8 cellular contexts compared by ENCODE assay signal in the genomic region with DNA sequence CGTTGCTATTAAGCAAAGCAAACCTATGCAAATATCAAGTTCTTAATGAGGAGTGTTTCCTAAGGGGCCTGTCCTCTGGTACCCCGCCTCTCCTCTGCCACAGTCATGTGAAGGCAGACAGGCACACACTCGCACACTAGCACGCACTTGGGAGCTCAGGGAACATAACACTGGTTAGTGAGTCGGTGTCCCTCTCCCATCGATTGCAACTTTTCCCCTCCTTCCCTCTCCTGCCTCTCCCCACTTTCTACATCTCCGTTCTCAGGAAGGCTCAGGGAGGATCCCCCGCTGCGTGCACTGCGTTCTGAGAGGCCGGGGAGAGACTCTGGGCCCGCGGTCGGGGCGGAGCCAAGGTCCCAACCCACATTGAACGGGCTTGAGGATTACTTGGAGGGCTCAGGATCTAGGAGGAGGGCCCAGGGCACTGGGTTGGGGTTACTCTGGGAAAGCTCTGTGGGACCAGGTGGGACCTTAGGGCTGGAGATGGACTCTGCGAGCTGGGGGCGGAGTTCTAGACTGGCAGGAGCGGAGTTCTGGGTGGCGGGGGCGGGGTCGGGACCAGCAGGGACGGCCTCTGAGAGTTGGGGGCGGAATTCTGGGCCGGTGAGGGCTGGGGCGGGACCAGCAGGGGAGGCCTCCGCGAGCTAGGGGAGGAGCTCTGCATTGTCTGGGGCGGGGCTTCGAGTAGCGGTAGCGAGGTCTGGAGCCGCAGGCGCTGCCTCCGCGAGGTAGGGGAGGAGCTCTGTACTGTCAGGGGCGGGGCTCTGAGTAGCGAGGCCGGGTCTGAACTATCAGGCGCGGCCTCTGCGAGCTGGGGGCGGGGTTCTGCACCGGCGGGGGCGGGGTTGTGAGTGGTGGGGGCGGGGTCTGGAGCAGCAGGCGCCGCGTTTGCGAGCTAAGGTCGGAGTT. TPM values are rescaled to one million over a fixed set of nuclear protein-coding genes. Genes with fewer than 3 reads are reported as not detected.
DNase-seq lines count a peak whose midpoint lies in the region; ATAC-seq, FAIRE-seq and TF ChIP-seq lines count a peak whose summit lies in the region.

No MANE protein-coding gene starts in this region.

- H3K27me3 ChIP-seq in HCT116 (ENCODE audit: insufficient read depth, low read length) = no peaks in the 10 kb centered on the region
- no peaks in the 10 kb centered on the region for H3K27me3 ChIP-seq in MM.1S (replicated peaks; ENCODE audit: insufficient read depth, low read length)
- no peaks in the 10 kb centered on the region for H3K27me3 ChIP-seq in neural progenitor cell
- H3K27me3 ChIP-seq in stomach = no peaks in the 10 kb centered on the region

- TF ChIP-seq POLR2A in HCT116 (IDR thresholded peaks at IDR 0.05; ENCODE audit: borderline replicate concordance, extremely low read depth, insufficient read depth, insufficient read length) = peak; percentile 47
- TF ChIP-seq POLR2A in stomach (IDR thresholded peaks at IDR 0.05) = no peak

- peaks cover 11% of the 10 kb centered on the region for H3K4me1 Mint-ChIP-seq in neural progenitor cell

- no peaks in the 10 kb centered on the region for H3K9me3 Mint-ChIP-seq in neural progenitor cell

- H3K4me3 ChIP-seq in HCT116 (replicated peaks in 1 of 2; ENCODE audit: low read depth in 1 of 2, low read length in 2 of 2) (peak overlapping the region; percentile 79 to 84), MM.1S (ENCODE audit: low read length) (peak overlapping the region; percentile 94), foreskin fibroblast (ENCODE audit: low read depth in 1 of 2, low read length in 2 of 2) (peak overlapping the region; percentile 72 to 91), neural progenitor cell (peak overlapping the region; percentile 93), stomach (peak overlapping the region; percentile 75 to 88 (median 80))

- H3K4me1 ChIP-seq in HCT116 (ENCODE audit: control insufficient read depth in 1 of 2, insufficient read depth in 2 of 2, low read length in 2 of 2) (peaks cover 24 to 49% of the 10 kb centered on the region in 2 experiments), MM.1S (ENCODE audit: low read length) (peaks cover 17% of the 10 kb centered on the region), neural progenitor cell (peaks cover 15% of the 10 kb centered on the region), stomach (peaks cover 15 to 47% (median 37%) of the 10 kb centered on the region in 4 donors)

- peak overlapping the region; percentile 80 for H2AFZ ChIP-seq in HCT116 (ENCODE audit: low read depth, low read length, poor library complexity, severe bottlenecking)
- H2AFZ ChIP-seq in MM.1S (ENCODE audit: low read length) = peak overlapping the region; percentile 99
- H2AFZ ChIP-seq in neural progenitor cell (replicated peaks) = peak overlapping the region; percentile 91

- H3K79me2 ChIP-seq in HCT116 (ENCODE audit: insufficient read depth, low read length) = peaks cover 41% of the 10 kb centered on the region
- H3K79me2 ChIP-seq in MM.1S (ENCODE audit: low read length) = peaks cover 29% of the 10 kb centered on the region
- peaks cover 40% of the 10 kb centered on the region for H3K79me2 ChIP-seq in neural progenitor cell (ENCODE audit: low read depth)

- no TSS peak for BruUV-seq in HCT116 (replicated peaks; lab: Mats Ljungman, UMichigan)

- peak overlapping the region; percentile 87 for H3K27ac Mint-ChIP-seq in neural progenitor cell

- peak overlapping the region; percentile 87 for H3K9ac ChIP-seq in HCT116 (ENCODE audit: low read length)
- H3K9ac ChIP-seq in MM.1S (ENCODE audit: low read length) = peak overlapping the region; percentile 80
- H3K9ac ChIP-seq in neural progenitor cell = no peak overlapping the region

- H3K36me3 Mint-ChIP-seq in neural progenitor cell = no peaks in the 10 kb centered on the region

- RAD21 ChIA-PET in HCT116 (lab: Charles Lee; ENCODE audit: low non-redundant PET in 1 of 2, low total read pairs in 2 of 2, uncharacterized antibody in 2 of 2, unreplicated experiment in 2 of 2) = interaction anchor here in 1 of 2 experiments (0.6 to 0.7 kb wide), 2 partner anchors 183 to 523 kb away, joined by 4 read pairs; no protein-coding TSS in a partner anchor

- WGBS in stomach, 5 donors = 0 to 2% (median 1%) methylated on average over 28 to 52 of the region's 52 CpGs

- H3K27ac ChIP-seq in HCT116 (ENCODE audit: low read depth, low read length) = peak overlapping the region; percentile 71
- H3K27ac ChIP-seq in MM.1S (ENCODE audit: low read length) = peak overlapping the region; percentile 83
- peak overlapping the region; percentile 66 for H3K27ac ChIP-seq in neural progenitor cell
- peak overlapping the region; percentile 97 to 100 (median 99) for H3K27ac ChIP-seq in stomach

- H3K4me2 ChIP-seq in HCT116 (ENCODE audit: low read length) (peak overlapping the region; percentile 95), MM.1S (ENCODE audit: low read depth, low read length) (peak overlapping the region; percentile 90), neural progenitor cell (peak overlapping the region; percentile 78)

- FAIRE-seq in G401.6 (lab: Jason Lieb, UNC) = peak; percentile 93

- TF ChIP-seq RAD21 in HCT116 (IDR thresholded peaks at IDR 0.05; ENCODE audit: low read depth) = no peak

- no peak for TF ChIP-seq EP300 in stomach (IDR thresholded peaks at IDR 0.05)

- H3K4me3 Mint-ChIP-seq in neural progenitor cell = peak overlapping the region; percentile 94

- CTCF ChIA-PET in HCT116 (lab: Charles Lee) = interaction anchor here (0.8 to 1.9 kb wide), 6 partner anchors 10 to 1151 kb away, joined by 3 to 13 read pairs (median 4); no protein-coding TSS in a partner anchor

- intact Hi-C loops in HCT116 (cut with micrococcal nuclease) (loop anchor here (10.0 kb wide), 3 partner anchors 185 to 825 kb away; no protein-coding TSS in a partner anchor), stomach (cut with DNase I; ENCODE audit: low total_unique reads) (loop anchor here (10.0 kb wide), 1 partner anchor 275 kb away; no protein-coding TSS in a partner anchor)

- DNase-seq in HCT116 (ENCODE audit: low read depth, low spot score) (peak; percentile 96), MM.1S (peak; percentile 98), SHP77 treated with DMSO at 0.1 percent for 48 hours (lab: John Stamatoyannopoulos, UW) (peak; percentile 91), activated gamma-delta T cell (lab: John Stamatoyannopoulos, UW) (peak; percentile 91), foreskin fibroblast (peak; percentile 98 to 99), neural progenitor cell (ENCODE audit: low spot score) (peak; percentile 98), stomach (peak; percentile 99)

- H3F3A ChIP-seq in MM.1S (ENCODE audit: insufficient read depth, low read length) (peaks cover 17% of the 10 kb centered on the region), neural progenitor cell (ENCODE audit: low read depth) (peaks cover 29% of the 10 kb centered on the region)

- H4K20me1 ChIP-seq in HCT116 (ENCODE audit: insufficient read depth) (no peaks in the 10 kb centered on the region), MM.1S (ENCODE audit: insufficient read depth, low read length) (no peaks in the 10 kb centered on the region), neural progenitor cell (ENCODE audit: low read depth) (peaks cover 13% of the 10 kb centered on the region)

- no peaks in the 10 kb centered on the region for H3K9me3 ChIP-seq in HCT116 (ENCODE audit: control insufficient read depth in 1 of 2, insufficient read depth in 1 of 2, low read depth in 1 of 2, low read length in 2 of 2)
- H3K9me3 ChIP-seq in MM.1S (replicated peaks; ENCODE audit: insufficient read depth, low read length) = no peaks in the 10 kb centered on the region
- H3K9me3 ChIP-seq in neural progenitor cell (ENCODE audit: low read depth) = no peaks in the 10 kb centered on the region
- no peaks in the 10 kb centered on the region for H3K9me3 ChIP-seq in stomach

- no peaks in the 10 kb centered on the region for H3K27me3 Mint-ChIP-seq in neural progenitor cell (ENCODE audit: insufficient read depth, low read depth)

- H3K9me2 ChIP-seq in HCT116 (ENCODE audit: insufficient read depth) (no peaks in the 10 kb centered on the region), MM.1S (replicated peaks; ENCODE audit: insufficient read depth, low read length) (no peaks in the 10 kb centered on the region)

- TF ChIP-seq CTCF in HCT116 (IDR thresholded peaks at IDR 0.05 in 2 of 3, conservative IDR thresholded peaks at IDR 0.05 in 1 of 3; ENCODE audit: borderline replicate concordance in 1 of 3, insufficient read depth in 1 of 3, low read depth in 2 of 3, low read length in 2 of 3) = no peak
- TF ChIP-seq CTCF in MM.1S (IDR thresholded peaks at IDR 0.05; ENCODE audit: low read length) = no peak
- no peak for TF ChIP-seq CTCF in foreskin fibroblast (IDR thresholded peaks at IDR 0.05; ENCODE audit: low read depth, low read length)
- no peak for TF ChIP-seq CTCF in neural progenitor cell (IDR thresholded peaks at IDR 0.05)
- no peak for TF ChIP-seq CTCF in stomach (IDR thresholded peaks at IDR 0.05)

- ATAC-seq in HCT116 = peak; percentile 92

- H3K36me3 ChIP-seq in HCT116 (ENCODE audit: control insufficient read depth in 1 of 2, insufficient read depth in 2 of 2, low read length in 2 of 2) = no peaks in the 10 kb centered on the region
- H3K36me3 ChIP-seq in MM.1S (replicated peaks; ENCODE audit: insufficient read depth, low read length) = no peaks in the 10 kb centered on the region
- H3K36me3 ChIP-seq in neural progenitor cell = no peaks in the 10 kb centered on the region
- H3K36me3 ChIP-seq in stomach = peaks cover 0 to under 1% (median 0%) of the 10 kb centered on the region in 4 donors

- POLR2A ChIA-PET in HCT116 (lab: Charles Lee) = interaction anchor here (0.7 to 1.2 kb wide), 6 partner anchors 9 to 357 kb away, joined by 3 to 6 read pairs (median 4); no protein-coding TSS in a partner anchor

TF ChIP-seq in HCT116, 20 proteins besides CTCF, POLR2A, EP300 and RAD21:
- TF ChIP-seq CEBPB (IDR thresholded peaks at IDR 0.05; ENCODE audit: low read depth) (no peak), SP1 (IDR thresholded peaks at IDR 0.05; ENCODE audit: low read depth) (no peak; the same call in 1 of the 2 replicates), EGR1 (IDR thresholded peaks at IDR 0.05; ENCODE audit: low read depth) (peak; percentile 75), ZNF274 (IDR thresholded peaks at IDR 0.05; ENCODE audit: low read depth, low read length) (no peak), POLR2AphosphoS5 (IDR thresholded peaks at IDR 0.05; ENCODE audit: low read depth, low read length) (peak; percentile 76)

RNA-seq across cellular contexts. Expression of a gene that starts 0.5 kb away (rescaled TPM):
- total RNA-seq in HCT116 (2021; ENCODE audit: unreplicated experiment) (6.0 TPM), neural progenitor cell (ENCODE audit: low replicate concordance) (11.4 and 15.2 TPM in 2 replicates), stomach (10 to 100 TPM in 4 of 5 donors, under 1 TPM in 1; 0.58 to 33.0 (median 20.5) TPM)
- 2.6 and 2.8 TPM in 2 replicates for polyA plus RNA-seq in HCT116 (2012)
- 10 to 100 TPM in 2 of 3 donors, 1 to 10 TPM in 1; 6.9 to 13.6 (median 10.5) TPM for polyA plus RNA-seq in stomach

RNA-seq across cellular contexts. Expression of a gene that starts 0.5 kb away (rescaled TPM):
- 25.7 TPM for total RNA-seq in HCT116 (2021; ENCODE audit: unreplicated experiment)
- polyA plus RNA-seq in HCT116 (2012) = 10.3 and 12.5 TPM in 2 replicates
- 44.3 and 49.2 TPM in 2 replicates for total RNA-seq in neural progenitor cell (ENCODE audit: low replicate concordance)
- total RNA-seq in stomach = 100 to 1,000 TPM in 1 of 5 donors, 10 to 100 TPM in 3, 1 to 10 TPM in 1; 9.3 to 101 (median 39.3) TPM
- 10 to 100 TPM; 15.6 to 29.1 (median 28.4) TPM for polyA plus RNA-seq in stomach

Comparison
In these comparisons a context has a peak if more than half of its experiments do, and no peak if none do; other contexts are left out.
1. Peak in every context shown above with its lines: DNase-seq, ATAC-seq, H3K4me3 ChIP-seq and H3K27ac ChIP-seq.